Comparison of ENCODE assay signal across 13 cellular contexts in genomic region chr9:20477940-20478620, GRCh38.
DNase-seq lines count a peak whose midpoint lies in the region; ATAC-seq and TF ChIP-seq lines count a peak whose summit lies in the region.
"Had no signal": no experiment of that assay in that cellular context is flagged by ENCODE, and none has a peak within 500 bp of the region (broad histone marks: within the 10 kb centered on the region; RNA-seq: fewer than 3 reads in every experiment).

No MANE protein-coding gene starts in this region.

- H3K27ac ChIP-seq in DND-41 (ENCODE audit: low read length), result no peak overlapping the region
- no peak overlapping the region for H3K27ac ChIP-seq in RWPE1
- H3K27ac ChIP-seq in foreskin keratinocyte, result peak overlapping the region; percentile 67
- H3K27ac ChIP-seq in body of pancreas, result no peak overlapping the region
- H3K27ac ChIP-seq: upper lobe of right lung had no signal

- CTCF ChIA-PET in RWPE1 (lab: Yijun Ruan, JAX), result interaction anchor here (0.5 to 0.8 kb wide), 2 partner anchors 37 to 717 kb away, joined by 3 to 5 read pairs; no protein-coding TSS in a partner anchor

- H4K20me1 ChIP-seq in DND-41 (ENCODE audit: insufficient read depth, low read length), result no peaks in the 10 kb centered on the region

- H3K36me3 ChIP-seq in DND-41 (ENCODE audit: insufficient read depth, low read length), result no peaks in the 10 kb centered on the region
- H3K36me3 ChIP-seq in body of pancreas (replicated peaks in 1 of 2; ENCODE audit: insufficient read depth in 1 of 2, low read depth in 2 of 2), result no peaks in the 10 kb centered on the region
- H3K36me3 ChIP-seq: heart right ventricle, upper lobe of right lung had no signal

- POLR2A ChIA-PET in RWPE1 (lab: Yijun Ruan, JAX; ENCODE audit: low non-redundant PET), result interaction anchor here (0.5 kb wide), 1 partner anchor 8 kb away, joined by 3 read pairs; no protein-coding TSS in a partner anchor

- H2AFZ ChIP-seq in DND-41 (ENCODE audit: low read depth, low read length), result no peak overlapping the region

- H3K9me3 ChIP-seq in DND-41 (ENCODE audit: insufficient read depth, low read length, severe bottlenecking) (no peaks in the 10 kb centered on the region), body of pancreas (no peaks in the 10 kb centered on the region)
- H3K9me3 ChIP-seq: heart right ventricle, upper lobe of right lung had no signal

- peaks cover 56% of the 10 kb centered on the region for H3K79me2 ChIP-seq in DND-41 (ENCODE audit: insufficient read depth, low read length)

- intact Hi-C loops in body of pancreas (cut with DNase I), result no loop called here

- H3K4me2 ChIP-seq in DND-41 (ENCODE audit: insufficient read depth, low read length), result no peak overlapping the region

- H3K27me3 ChIP-seq in DND-41 (ENCODE audit: insufficient read depth, low read length, poor library complexity) (no peaks in the 10 kb centered on the region), foreskin keratinocyte (no peaks in the 10 kb centered on the region), body of pancreas (no peaks in the 10 kb centered on the region)
- H3K27me3 ChIP-seq: heart right ventricle, upper lobe of right lung had no signal

- H3K4me3 ChIP-seq in DND-41 (ENCODE audit: low read depth in 1 of 2, low read length in 2 of 2), result no peak overlapping the region
- no peak overlapping the region for H3K4me3 ChIP-seq in body of pancreas
- H3K4me3 ChIP-seq: heart right ventricle, upper lobe of right lung had no signal

- TF ChIP-seq CTCF in DND-41 (IDR thresholded peaks at IDR 0.05; ENCODE audit: borderline replicate concordance, extremely low read depth, low read length, poor library complexity, severe bottlenecking) (no peak), RWPE1 (conservative IDR thresholded peaks at IDR 0.05; ENCODE audit: low read depth) (no peak), foreskin keratinocyte (conservative IDR thresholded peaks at IDR 0.05) (no peak), body of pancreas (IDR thresholded peaks at IDR 0.05) (no peak)

- DNase-seq in DND-41 (no peak), RWPE1 (ENCODE audit: low spot score) (peak; percentile 8), foreskin keratinocyte (peak; percentile 81 to 87), A172 (ENCODE audit: low spot score) (no peak), body of pancreas (no peak)
- DNase-seq: CD8-positive, alpha-beta T cell; dermis blood vessel endothelial cell; heart right ventricle; NCI-H187; upper lobe of right lung had no signal

- peak; percentile 35; the same call in 1 of the 3 replicates for ATAC-seq in DND-41 (ENCODE audit: insufficient read depth, low read depth)
- peak; percentile 81 for ATAC-seq in GM18868 (IDR thresholded peaks at IDR 0.05; ENCODE audit: unreplicated experiment)
- peak; percentile 94 for ATAC-seq in foreskin keratinocyte
- ATAC-seq in HG03095 (IDR thresholded peaks at IDR 0.05; ENCODE audit: unreplicated experiment), result no peak
- ATAC-seq in body of pancreas, result no peak
- no peak for ATAC-seq in GM21360 (IDR thresholded peaks at IDR 0.05; ENCODE audit: unreplicated experiment)
- ATAC-seq: CD8-positive, alpha-beta T cell; upper lobe of right lung had no signal

- no peak for TF ChIP-seq POLR2A in body of pancreas (IDR thresholded peaks at IDR 0.05)

- no peaks in the 10 kb centered on the region for H3K4me1 ChIP-seq in DND-41 (ENCODE audit: insufficient read depth, low read length)
- peaks cover 16% of the 10 kb centered on the region for H3K4me1 ChIP-seq in foreskin keratinocyte
- no peaks in the 10 kb centered on the region for H3K4me1 ChIP-seq in body of pancreas

- 89 to 92% methylated on average over 7 of the region's 7 CpGs for WGBS in body of pancreas, 2 donors

- H3K9ac ChIP-seq in DND-41 (ENCODE audit: low read depth, low read length), result no peak overlapping the region

Comparison
In these comparisons a context has a peak if more than half of its experiments do, and no peak if none do; other contexts are left out.
1. ATAC-seq: peak in DND-41 (single experiment), GM18868 (single experiment) and foreskin keratinocyte (single experiment); none in HG03095 (single experiment), body of pancreas (single experiment) and GM21360 (single experiment).
2. DNase-seq: peak in RWPE1 (single experiment) and foreskin keratinocyte (2 of 2); none in DND-41 (single experiment), A172 (single experiment) and body of pancreas (0 of 4).